In the genomic region with DNA sequence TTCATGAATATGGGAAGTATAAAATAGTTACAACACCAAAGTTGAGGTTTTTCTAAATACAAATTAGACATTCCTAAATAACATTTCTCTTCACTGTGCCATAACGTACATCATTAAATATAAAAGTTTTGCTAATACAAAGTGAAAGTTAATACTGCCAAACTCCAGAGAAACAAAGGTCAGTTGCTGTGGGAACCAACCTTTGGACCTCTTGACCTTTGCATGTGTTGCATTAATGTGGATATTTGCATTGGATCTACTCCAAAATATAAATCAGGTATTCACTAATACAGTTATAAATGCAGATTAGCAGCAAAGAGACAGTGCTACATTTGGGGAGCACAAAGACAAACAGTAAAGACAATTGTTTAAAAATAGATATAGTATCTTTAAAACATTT, we compare ENCODE assay signal across 24 cellular contexts.
DNase-seq lines count a peak whose midpoint lies in the region; ATAC-seq and TF ChIP-seq lines count a peak whose summit lies in the region.
"Had no signal": no experiment of that assay in that cellular context is flagged by ENCODE, and none has a peak within 500 bp of the region (broad histone marks: within the 10 kb centered on the region; RNA-seq: fewer than 3 reads in every experiment).

No MANE protein-coding gene starts in this region.

- peak overlapping the region in 1 of 2 donors; percentile 14 for H3K9ac ChIP-seq in liver (ENCODE audit: low read depth in 1 of 2, low read length in 2 of 2)
- H3K9ac ChIP-seq: BLaER1 treated with 17β-estradiol and CSF1 and Interleukin-3, amounts not matched to agents 10 nM and 100 nM had no signal

- H3K36me3 ChIP-seq in liver (ENCODE audit: control insufficient read depth in 4 of 4, insufficient read depth in 3 of 4, low read depth in 1 of 4, low read length in 3 of 4) (no peaks in the 10 kb centered on the region), esophagus squamous epithelium (no peaks in the 10 kb centered on the region)
- H3K36me3 ChIP-seq: BE2C had no signal

- WGBS in liver = 30% methylated on average over 1 of the region's 1 CpG
- WGBS in esophagus squamous epithelium, 2 donors = 46 to 88% methylated on average over 1 of the region's 1 CpG

- H3K27ac ChIP-seq in liver (ENCODE audit: low read depth in 1 of 2, low read length in 2 of 2) = peak overlapping the region; percentile 58 to 71
- no peak overlapping the region for H3K27ac ChIP-seq in esophagus squamous epithelium
- H3K27ac ChIP-seq: A549; BLaER1 treated with 17β-estradiol and CSF1 and Interleukin-3, amounts not matched to agents 10 nM and 100 nM had no signal

- H3K27me3 ChIP-seq in liver (ENCODE audit: control insufficient read depth in 4 of 4, insufficient read depth in 4 of 4, low read length in 3 of 4) (no peaks in the 10 kb centered on the region), esophagus squamous epithelium (no peaks in the 10 kb centered on the region)
- H3K27me3 ChIP-seq: BE2C; BLaER1 treated with 17β-estradiol and CSF1 and Interleukin-3, amounts not matched to agents 10 nM and 100 nM had no signal

- H3K4me1 ChIP-seq in liver (ENCODE audit: control insufficient read depth in 4 of 4, insufficient read depth in 4 of 4, low read length in 3 of 4) (peaks cover 4 to 53% (median 35%) of the 10 kb centered on the region in 4 donors), esophagus squamous epithelium (no peaks in the 10 kb centered on the region)
- H3K4me1 ChIP-seq: A549, BE2C had no signal

- TF ChIP-seq POLR2A in esophagus squamous epithelium (IDR thresholded peaks at IDR 0.05) = no peak

- H3K9me3 ChIP-seq in liver (ENCODE audit: control insufficient read depth in 4 of 4, low read length in 3 of 4) = peaks cover 3 to 10% (median 4%) of the 10 kb centered on the region in 4 donors
- H3K9me3 ChIP-seq in esophagus squamous epithelium = peaks cover 0 to 10% (median 6%) of the 10 kb centered on the region in 3 donors
- H3K9me3 ChIP-seq: A549, BE2C had no signal

- peak; percentile 19 to 33 for TF ChIP-seq RAD21 in liver (IDR thresholded peaks at IDR 0.05)

- H3K4me3 ChIP-seq in liver (ENCODE audit: low read depth in 1 of 3, low read length in 3 of 3) (no peak overlapping the region), esophagus squamous epithelium (no peak overlapping the region)
- H3K4me3 ChIP-seq: A549; BLaER1 treated with 17β-estradiol and CSF1 and Interleukin-3, amounts not matched to agents 10 nM and 100 nM; GM12878; GM23338 had no signal

- ATAC-seq in GM18870 (IDR thresholded peaks at IDR 0.05; ENCODE audit: unreplicated experiment) = no peak
- ATAC-seq: A549, GM12878, GM23338, HCT116 had no signal

- peak; percentile 88 for DNase-seq in DMS53 (lab: John Stamatoyannopoulos, UW)
- peak; percentile 10 for DNase-seq in NCI-H748 treated with DMSO at 0.1 percent for 48 hours (lab: John Stamatoyannopoulos, UW)
- DNase-seq in esophagus squamous epithelium (lab: John Stamatoyannopoulos, UW) = no peak
- DNase-seq in NCI-H524 (lab: John Stamatoyannopoulos, UW) = no peak
- no peak for DNase-seq in NCI-H524 treated with DMSO at 0.1 percent for 48 hours (lab: John Stamatoyannopoulos, UW)
- DNase-seq: 8988T; ACHN; AML-193; BE2C; Calu3; CD4-positive, alpha-beta T cell; CD8-positive, alpha-beta memory T cell; COR-L47; DMS79; EL; GDM1; H9 had no signal

- intact Hi-C loops in esophagus squamous epithelium (cut with DNase I) = no loop called here

- no peak for TF ChIP-seq CTCF in liver (IDR thresholded peaks at IDR 0.05; ENCODE audit: low read depth, low read length, missing input control)
- TF ChIP-seq CTCF in esophagus squamous epithelium (IDR thresholded peaks at IDR 0.05) = no peak

TF ChIP-seq in liver, 16 proteins besides CTCF, POLR2A, EP300 and RAD21:
- TF ChIP-seq, protein P1, sequence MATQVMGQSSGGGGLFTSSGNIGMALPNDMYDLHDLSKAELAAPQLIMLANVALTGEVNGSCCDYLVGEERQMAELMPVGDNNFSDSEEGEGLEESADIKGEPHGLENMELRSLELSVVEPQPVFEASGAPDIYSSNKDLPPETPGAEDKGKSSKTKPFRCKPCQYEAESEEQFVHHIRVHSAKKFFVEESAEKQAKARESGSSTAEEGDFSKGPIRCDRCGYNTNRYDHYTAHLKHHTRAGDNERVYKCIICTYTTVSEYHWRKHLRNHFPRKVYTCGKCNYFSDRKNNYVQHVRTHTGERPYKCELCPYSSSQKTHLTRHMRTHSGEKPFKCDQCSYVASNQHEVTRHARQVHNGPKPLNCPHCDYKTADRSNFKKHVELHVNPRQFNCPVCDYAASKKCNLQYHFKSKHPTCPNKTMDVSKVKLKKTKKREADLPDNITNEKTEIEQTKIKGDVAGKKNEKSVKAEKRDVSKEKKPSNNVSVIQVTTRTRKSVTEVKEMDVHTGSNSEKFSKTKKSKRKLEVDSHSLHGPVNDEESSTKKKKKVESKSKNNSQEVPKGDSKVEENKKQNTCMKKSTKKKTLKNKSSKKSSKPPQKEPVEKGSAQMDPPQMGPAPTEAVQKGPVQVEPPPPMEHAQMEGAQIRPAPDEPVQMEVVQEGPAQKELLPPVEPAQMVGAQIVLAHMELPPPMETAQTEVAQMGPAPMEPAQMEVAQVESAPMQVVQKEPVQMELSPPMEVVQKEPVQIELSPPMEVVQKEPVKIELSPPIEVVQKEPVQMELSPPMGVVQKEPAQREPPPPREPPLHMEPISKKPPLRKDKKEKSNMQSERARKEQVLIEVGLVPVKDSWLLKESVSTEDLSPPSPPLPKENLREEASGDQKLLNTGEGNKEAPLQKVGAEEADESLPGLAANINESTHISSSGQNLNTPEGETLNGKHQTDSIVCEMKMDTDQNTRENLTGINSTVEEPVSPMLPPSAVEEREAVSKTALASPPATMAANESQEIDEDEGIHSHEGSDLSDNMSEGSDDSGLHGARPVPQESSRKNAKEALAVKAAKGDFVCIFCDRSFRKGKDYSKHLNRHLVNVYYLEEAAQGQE (IDR thresholded peaks at IDR 0.05) = peak; percentile 60
- TF ChIP-seq YY1 (IDR thresholded peaks at IDR 0.05) = peak; percentile 37
- TF ChIP-seq HNF4G (IDR thresholded peaks at IDR 0.05) = peak; percentile 97
- no peak for TF ChIP-seq TAF1 (conservative IDR thresholded peaks at IDR 0.05)
- no peak for TF ChIP-seq EGR1 (IDR thresholded peaks at IDR 0.05; ENCODE audit: low read depth in 2 of 2)
- TF ChIP-seq SP1 (IDR thresholded peaks at IDR 0.05) = peak; percentile 87
- peak; percentile 98 to 99 for TF ChIP-seq HNF4A (conservative IDR thresholded peaks at IDR 0.05)
- TF ChIP-seq NR2F2 (IDR thresholded peaks at IDR 0.05) = peak; percentile 92
- peak; percentile 88 for TF ChIP-seq FOXA2 (IDR thresholded peaks at IDR 0.05)
- TF ChIP-seq FOXA1 (IDR thresholded peaks at IDR 0.05) = peak; percentile 73
- TF ChIP-seq, protein P2, sequence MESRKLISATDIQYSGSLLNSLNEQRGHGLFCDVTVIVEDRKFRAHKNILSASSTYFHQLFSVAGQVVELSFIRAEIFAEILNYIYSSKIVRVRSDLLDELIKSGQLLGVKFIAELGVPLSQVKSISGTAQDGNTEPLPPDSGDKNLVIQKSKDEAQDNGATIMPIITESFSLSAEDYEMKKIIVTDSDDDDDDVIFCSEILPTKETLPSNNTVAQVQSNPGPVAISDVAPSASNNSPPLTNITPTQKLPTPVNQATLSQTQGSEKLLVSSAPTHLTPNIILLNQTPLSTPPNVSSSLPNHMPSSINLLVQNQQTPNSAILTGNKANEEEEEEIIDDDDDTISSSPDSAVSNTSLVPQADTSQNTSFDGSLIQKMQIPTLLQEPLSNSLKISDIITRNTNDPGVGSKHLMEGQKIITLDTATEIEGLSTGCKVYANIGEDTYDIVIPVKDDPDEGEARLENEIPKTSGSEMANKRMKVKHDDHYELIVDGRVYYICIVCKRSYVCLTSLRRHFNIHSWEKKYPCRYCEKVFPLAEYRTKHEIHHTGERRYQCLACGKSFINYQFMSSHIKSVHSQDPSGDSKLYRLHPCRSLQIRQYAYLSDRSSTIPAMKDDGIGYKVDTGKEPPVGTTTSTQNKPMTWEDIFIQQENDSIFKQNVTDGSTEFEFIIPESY (IDR thresholded peaks at IDR 0.05) = peak; percentile 41
- peak; percentile 44 for TF ChIP-seq MAX (IDR thresholded peaks at IDR 0.05)
- TF ChIP-seq, protein P3, sequence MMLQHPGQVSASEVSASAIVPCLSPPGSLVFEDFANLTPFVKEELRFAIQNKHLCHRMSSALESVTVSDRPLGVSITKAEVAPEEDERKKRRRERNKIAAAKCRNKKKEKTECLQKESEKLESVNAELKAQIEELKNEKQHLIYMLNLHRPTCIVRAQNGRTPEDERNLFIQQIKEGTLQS (IDR thresholded peaks at IDR 0.05) = peak; percentile 32
- TF ChIP-seq GABPA (IDR thresholded peaks at IDR 0.05 in 1 of 2, conservative IDR thresholded peaks at IDR 0.05 in 1 of 2) = no peak
- peak in 1 of 2 donors; percentile 65 for TF ChIP-seq JUND (IDR thresholded peaks at IDR 0.05)
- TF ChIP-seq RXRA (IDR thresholded peaks at IDR 0.05) = peak; percentile 60 to 80

Comparison
In these comparisons a context has a peak if more than half of its experiments do, and no peak if none do; other contexts are left out.
1. DNase-seq: peak in DMS53 (single experiment) and NCI-H748 treated with DMSO at 0.1 percent for 48 hours (single experiment); none in esophagus squamous epithelium (single experiment), NCI-H524 (0 of 2) and NCI-H524 treated with DMSO at 0.1 percent for 48 hours (single experiment).
2. H3K27ac ChIP-seq: peak in liver (2 of 2); none in esophagus squamous epithelium (0 of 4).